22 cellular contexts compared by ENCODE assay signal in the genomic region with DNA sequence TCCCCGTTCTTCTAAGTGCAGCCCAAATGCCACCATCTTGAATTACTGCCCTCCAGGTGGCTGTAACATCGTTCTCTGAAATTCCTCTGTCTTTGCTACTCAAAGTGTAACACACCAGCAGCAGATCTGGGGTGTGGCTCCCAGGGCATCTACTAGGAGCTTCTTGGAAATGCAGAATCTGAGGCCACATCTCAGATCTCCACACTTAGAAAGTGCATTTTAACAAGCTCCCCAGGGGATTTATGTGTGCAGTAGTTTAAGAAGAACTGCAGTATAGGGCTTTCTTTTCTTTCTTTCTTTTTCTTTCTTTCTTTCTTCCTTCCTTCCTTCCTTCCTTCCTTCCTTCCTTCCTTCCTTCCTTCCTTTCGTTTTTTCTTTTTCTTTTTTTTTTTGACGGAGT. TPM values are rescaled to one million over a fixed set of nuclear protein-coding genes. Genes with fewer than 3 reads are reported as not detected.
"Had no signal": no experiment of that assay in that cellular context is flagged by ENCODE, and none has a peak within 500 bp of the region (broad histone marks: within the 10 kb centered on the region; RNA-seq: fewer than 3 reads in every experiment).

No MANE protein-coding gene starts in this region.

- H3K4me3 ChIP-seq: K562, SJCRH30 had no signal

- H3K4me1 ChIP-seq: SJCRH30 had no signal

- H3K36me3 Mint-ChIP-seq: IgD-negative memory B cell had no signal

- H3K9ac ChIP-seq: KMS-11 had no signal

- H3K36me3 ChIP-seq: SJCRH30 had no signal

- H3K4me2 ChIP-seq: KMS-11 had no signal

- H3K4me1 Mint-ChIP-seq: IgD-negative memory B cell had no signal

- H3K27me3 ChIP-seq: SJCRH30 had no signal

- H3K27ac ChIP-seq: HL-60, KMS-11, RWPE1, SJCRH30 had no signal

- FAIRE-seq: K562 had no signal

- H3K4me3 Mint-ChIP-seq: IgD-negative memory B cell had no signal

- H3K27ac Mint-ChIP-seq: IgD-negative memory B cell had no signal

- ATAC-seq: K562 had no signal

- DNase-seq: Kasumi-1, MM.1S, NCI-H1092 treated with DMSO at 0.1 percent for 48 hours, NCI-H1436, NCI-H187, NCI-H2029, NCI-H2081 treated with DMSO at 0.1 percent for 48 hours, NCI-H2171, NCI-H226, NCI-H446, NCI-H510A, NCI-H524 treated with DMSO at 0.1 percent for 48 hours, NCI-H69, NCI-H774, SHP77, SJCRH30 had no signal

- H3K9me3 ChIP-seq: SJCRH30 had no signal

RNA-seq across cellular contexts. Expression of gene MLIP, which starts 1.6 kb away (rescaled TPM):
- total RNA-seq: K562, M059J had no signal
- polyA plus RNA-seq: IgD-negative memory B cell, K562 had no signal
